8 cellular contexts compared by ENCODE assay signal in the genomic region with DNA sequence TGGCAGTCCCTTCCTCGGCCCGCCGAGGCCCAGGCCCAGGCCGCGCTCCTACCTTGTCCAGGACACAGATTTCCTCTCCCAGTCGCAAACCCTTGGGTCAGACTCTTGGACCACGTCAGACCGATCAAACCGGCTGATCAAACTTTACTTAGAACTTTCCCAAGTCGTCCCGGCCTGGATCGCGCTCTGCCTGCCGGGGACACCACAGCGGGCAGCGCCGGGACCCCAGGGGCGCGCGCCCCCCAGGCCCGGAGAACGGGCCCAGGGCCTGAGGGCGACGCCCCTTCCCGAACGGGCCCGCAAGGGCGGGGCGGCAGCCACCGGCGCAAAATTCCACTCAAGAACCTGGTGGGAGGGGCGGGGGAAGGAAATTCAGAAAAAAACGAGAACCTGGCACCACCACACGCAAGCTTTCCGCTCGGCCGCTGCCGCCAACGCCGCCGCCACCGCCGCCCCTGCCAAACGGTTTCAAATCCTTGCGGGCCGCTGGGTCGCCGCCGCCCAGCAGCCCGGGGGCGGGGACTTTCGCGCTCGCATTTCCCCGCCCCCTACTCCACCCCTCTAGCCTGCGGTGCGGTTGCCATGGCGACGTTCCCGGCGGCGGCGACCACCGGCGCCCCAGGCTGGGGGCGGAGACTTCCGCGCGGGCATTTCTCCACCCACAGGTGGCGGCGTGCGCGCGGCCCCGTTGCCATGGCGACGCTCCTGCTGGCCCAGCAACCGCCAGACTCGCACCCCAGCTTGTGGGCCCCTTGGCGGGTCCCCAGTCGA. TPM values are rescaled to one million over a fixed set of nuclear protein-coding genes. Genes with fewer than 3 reads are reported as not detected.
DNase-seq lines count a peak whose midpoint lies in the region; ATAC-seq and TF ChIP-seq lines count a peak whose summit lies in the region.

A gene (minus strand): TSS at position 527 of the 771 bp plus-strand sequence.

- DNase-seq in KG1 (lab: John Stamatoyannopoulos, UW) (peak; percentile 61), RPMI7951 (ENCODE audit: low read depth) (peak; percentile 52), foreskin fibroblast (peak; percentile 56 to 84)
- peak; percentile 94 for DNase-seq in activated effector memory CD4-positive, alpha-beta T cell treated with anti-CD3 and anti-CD28 coated beads, Interleukin-2, amount 50 U/mL, for 16 hours

- H3K9ac ChIP-seq in neural cell (ENCODE audit: low read length) = peak within 1 kb of the TSS; percentile 53

- peak within 1 kb of the TSS; percentile 80 for H3K27ac Mint-ChIP-seq in stimulated activated naive CD8-positive, alpha-beta T cell treated with anti-CD3 and anti-CD28 coated beads, Interleukin-15, Interleukin-2, amounts not matched to agents 100 ng/mL and 50 ng/mL, for 24 hours

- peak; percentile 57 for ATAC-seq in GM21423 (IDR thresholded peaks at IDR 0.05; ENCODE audit: unreplicated experiment)

- peaks cover 6% of the 10 kb centered on the region for H3K79me2 ChIP-seq in neural cell (replicated peaks; ENCODE audit: insufficient read depth, low read length)

- H3K36me3 Mint-ChIP-seq in stimulated activated naive CD8-positive, alpha-beta T cell treated with anti-CD3 and anti-CD28 coated beads, Interleukin-15, Interleukin-2, amounts not matched to agents 100 ng/mL and 50 ng/mL, for 24 hours (ENCODE audit: low read depth) = no peaks in the 10 kb centered on the region

- H3K9me3 ChIP-seq in neural cell (ENCODE audit: low read length) = no peaks in the 10 kb centered on the region

- no peaks in the 10 kb centered on the region for H3K36me3 ChIP-seq in neural cell (ENCODE audit: insufficient read depth, low read length)

- H3K4me2 ChIP-seq in neural cell (ENCODE audit: low read length) = peak within 1 kb of the TSS; percentile 70

- H3K27me3 Mint-ChIP-seq in stimulated activated naive CD8-positive, alpha-beta T cell treated with anti-CD3 and anti-CD28 coated beads, Interleukin-15, Interleukin-2, amounts not matched to agents 100 ng/mL and 50 ng/mL, for 24 hours = no peaks in the 10 kb centered on the region

- no peaks in the 10 kb centered on the region for H4K20me1 ChIP-seq in neural cell (ENCODE audit: insufficient read depth)

- H2AFZ ChIP-seq in neural cell (ENCODE audit: low read depth, low read length) = peak within 1 kb of the TSS; percentile 22

- TF ChIP-seq EP300 in neural cell (conservative IDR thresholded peaks at IDR 0.05; ENCODE audit: poor library complexity, severe bottlenecking) = peak; percentile 60

- no peaks in the 10 kb centered on the region for H3K9me2 ChIP-seq in neural cell (ENCODE audit: insufficient read depth, low read length)

- H3F3A ChIP-seq in neural cell (ENCODE audit: insufficient read depth, low read length, poor library complexity, severe bottlenecking) = no peaks in the 10 kb centered on the region

- H3K4me1 Mint-ChIP-seq in stimulated activated naive CD8-positive, alpha-beta T cell treated with anti-CD3 and anti-CD28 coated beads, Interleukin-15, Interleukin-2, amounts not matched to agents 100 ng/mL and 50 ng/mL, for 24 hours (ENCODE audit: low read depth) = peaks cover 19% of the 10 kb centered on the region

- no peaks in the 10 kb centered on the region for H3K27me3 ChIP-seq in neural cell (ENCODE audit: insufficient read depth, low read depth, low read length)

- H3K4me3 Mint-ChIP-seq in stimulated activated naive CD8-positive, alpha-beta T cell treated with anti-CD3 and anti-CD28 coated beads, Interleukin-15, Interleukin-2, amounts not matched to agents 100 ng/mL and 50 ng/mL, for 24 hours = peak within 1 kb of the TSS; percentile 83

- no peaks in the 10 kb centered on the region for H3K9me3 Mint-ChIP-seq in stimulated activated naive CD8-positive, alpha-beta T cell treated with anti-CD3 and anti-CD28 coated beads, Interleukin-15, Interleukin-2, amounts not matched to agents 100 ng/mL and 50 ng/mL, for 24 hours

- no peak for TF ChIP-seq RAD21 in neural cell (conservative IDR thresholded peaks at IDR 0.05)

- H3K4me3 ChIP-seq in foreskin fibroblast (ENCODE audit: low read depth in 1 of 2, low read length in 2 of 2) (peak within 1 kb of the TSS; percentile 73 to 79), neural cell (ENCODE audit: low read length) (peak within 1 kb of the TSS; percentile 84)

- H3K27ac ChIP-seq in C4-2B (peak within 1 kb of the TSS; percentile 75), neural cell (ENCODE audit: low read length) (peak within 1 kb of the TSS; percentile 64)

- TF ChIP-seq CTCF in C4-2B (conservative IDR thresholded peaks at IDR 0.05) = no peak
- no peak for TF ChIP-seq CTCF in foreskin fibroblast (IDR thresholded peaks at IDR 0.05; ENCODE audit: low read depth, low read length)
- peak; percentile 38 for TF ChIP-seq CTCF in neural cell (IDR thresholded peaks at IDR 0.05; ENCODE audit: poor library complexity, severe bottlenecking)

TF ChIP-seq in neural cell, 6 proteins besides CTCF, POLR2A, EP300 and RAD21:
- TF ChIP-seq SMC3 (conservative IDR thresholded peaks at IDR 0.05; ENCODE audit: poor library complexity) (peak; percentile 43), POLR2AphosphoS5 (IDR thresholded peaks at IDR 0.05) (peak; percentile 11), MXI1 (conservative IDR thresholded peaks at IDR 0.05; ENCODE audit: poor library complexity, severe bottlenecking) (peak; percentile 82), EZH2 (IDR thresholded peaks at IDR 0.05; ENCODE audit: borderline replicate concordance, insufficient read depth, low read length, poor library complexity, severe bottlenecking) (no peak), TAF1 (IDR thresholded peaks at IDR 0.05; ENCODE audit: low read depth) (no peak)
- TF ChIP-seq, protein P1, sequence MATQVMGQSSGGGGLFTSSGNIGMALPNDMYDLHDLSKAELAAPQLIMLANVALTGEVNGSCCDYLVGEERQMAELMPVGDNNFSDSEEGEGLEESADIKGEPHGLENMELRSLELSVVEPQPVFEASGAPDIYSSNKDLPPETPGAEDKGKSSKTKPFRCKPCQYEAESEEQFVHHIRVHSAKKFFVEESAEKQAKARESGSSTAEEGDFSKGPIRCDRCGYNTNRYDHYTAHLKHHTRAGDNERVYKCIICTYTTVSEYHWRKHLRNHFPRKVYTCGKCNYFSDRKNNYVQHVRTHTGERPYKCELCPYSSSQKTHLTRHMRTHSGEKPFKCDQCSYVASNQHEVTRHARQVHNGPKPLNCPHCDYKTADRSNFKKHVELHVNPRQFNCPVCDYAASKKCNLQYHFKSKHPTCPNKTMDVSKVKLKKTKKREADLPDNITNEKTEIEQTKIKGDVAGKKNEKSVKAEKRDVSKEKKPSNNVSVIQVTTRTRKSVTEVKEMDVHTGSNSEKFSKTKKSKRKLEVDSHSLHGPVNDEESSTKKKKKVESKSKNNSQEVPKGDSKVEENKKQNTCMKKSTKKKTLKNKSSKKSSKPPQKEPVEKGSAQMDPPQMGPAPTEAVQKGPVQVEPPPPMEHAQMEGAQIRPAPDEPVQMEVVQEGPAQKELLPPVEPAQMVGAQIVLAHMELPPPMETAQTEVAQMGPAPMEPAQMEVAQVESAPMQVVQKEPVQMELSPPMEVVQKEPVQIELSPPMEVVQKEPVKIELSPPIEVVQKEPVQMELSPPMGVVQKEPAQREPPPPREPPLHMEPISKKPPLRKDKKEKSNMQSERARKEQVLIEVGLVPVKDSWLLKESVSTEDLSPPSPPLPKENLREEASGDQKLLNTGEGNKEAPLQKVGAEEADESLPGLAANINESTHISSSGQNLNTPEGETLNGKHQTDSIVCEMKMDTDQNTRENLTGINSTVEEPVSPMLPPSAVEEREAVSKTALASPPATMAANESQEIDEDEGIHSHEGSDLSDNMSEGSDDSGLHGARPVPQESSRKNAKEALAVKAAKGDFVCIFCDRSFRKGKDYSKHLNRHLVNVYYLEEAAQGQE (IDR thresholded peaks at IDR 0.05; ENCODE audit: borderline replicate concordance) = peak; percentile 9

RNA-seq across cellular contexts. Expression of the gene that starts here (rescaled TPM):
- total RNA-seq in RPMI7951 (2014; rRNA removed; shearing (Covaris generic)) = 3.1 and 5.9 TPM in 2 replicates
- polyA plus RNA-seq in neural cell = 4.2 and 6.0 TPM in 2 replicates
- 8.3 and 8.8 TPM in 2 replicates for polyA minus RNA-seq in neural cell

Comparison
In these comparisons a context has a peak if more than half of its experiments do, and no peak if none do; other contexts are left out.
1. Peak in every context shown above with its lines: DNase-seq, ATAC-seq, H3K4me3 ChIP-seq and H3K27ac ChIP-seq.